Comparison of ENCODE assay signal across 8 cellular contexts in the genomic region with DNA sequence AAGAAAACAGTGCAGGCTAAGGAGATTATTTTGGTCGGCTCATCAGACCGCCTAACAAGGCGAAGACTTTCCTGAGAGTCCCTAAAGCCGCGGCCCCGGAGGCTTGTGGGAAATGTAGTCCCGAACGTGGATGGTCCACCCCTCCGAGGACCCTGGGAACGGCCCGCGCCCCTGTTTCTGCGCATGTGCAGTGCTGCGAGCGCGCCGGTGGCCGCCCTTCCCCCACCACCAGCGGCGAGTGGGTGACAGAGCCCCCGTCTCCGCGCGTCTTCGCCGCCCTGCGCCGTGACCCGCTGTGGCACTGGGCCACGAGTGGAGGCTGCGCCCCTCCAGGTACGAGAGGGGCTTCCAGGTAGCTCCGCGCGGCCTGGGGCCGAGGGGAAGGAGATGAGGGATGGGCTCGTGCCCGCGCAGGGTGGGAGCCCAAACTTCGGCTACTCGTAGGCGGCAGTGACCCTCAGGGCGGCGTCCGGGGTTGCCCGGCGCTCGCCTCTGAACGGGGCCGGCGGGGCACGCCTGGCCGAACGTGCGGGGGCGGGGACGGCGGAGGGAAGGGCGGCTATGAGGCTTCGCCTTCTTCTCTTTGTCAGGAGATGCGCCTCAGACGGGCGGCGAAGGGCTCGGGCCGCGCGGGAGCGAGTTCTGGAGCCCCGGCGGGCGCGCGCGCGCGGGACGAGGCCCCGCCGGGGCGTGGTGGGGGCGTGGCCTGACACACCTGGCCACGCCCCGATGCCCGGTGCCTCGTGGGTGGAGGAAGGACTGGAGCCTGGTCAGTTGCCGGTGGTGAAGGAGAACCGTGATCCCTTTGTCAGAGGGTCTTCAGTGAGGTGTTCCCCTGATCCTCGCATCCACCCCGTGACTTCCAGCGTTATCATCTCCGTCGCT.
A peak's percentile ranks its signal among the peaks of the same experiment; 100 is the strongest.
DNase-seq lines count a peak whose midpoint lies in the region; ATAC-seq and TF ChIP-seq lines count a peak whose summit lies in the region.

A gene (plus strand): TSS at position 214 of the 885 bp plus-strand sequence. CDS start 4,428 bp downstream, outside the sequence.

- TF ChIP-seq POLR2A in GM19099 (IDR thresholded peaks at IDR 0.05; ENCODE audit: extremely low read depth, insufficient read length, low read depth), result peak; percentile 70

- peak; percentile 82 to 84 for DNase-seq in AML-193 (lab: John Stamatoyannopoulos, UW)
- peak; percentile 67 for DNase-seq in NCI-H446 treated with DMSO at 0.1 percent for 48 hours (lab: John Stamatoyannopoulos, UW)
- peak; percentile 88 for DNase-seq in activated CD4-positive, CD25-positive, alpha-beta regulatory T cell treated with anti-CD3 and anti-CD28 coated beads, Interleukin-2, amount 50 U/mL, for 16 hours (ENCODE audit: low read depth, low spot score)
- DNase-seq in central memory CD4-positive, alpha-beta T cell, result peak; percentile 92
- peak; percentile 97 for DNase-seq in islet precursor cell
- peak; percentile 95 for DNase-seq in stimulated activated CD4-positive, alpha-beta T cell treated with anti-CD3 and anti-CD28 coated beads, Interleukin-12 subunit alpha, Interleukin-12 subunit beta, amount 100 ng/mL, for 4 hours

- ATAC-seq in HG03378 (IDR thresholded peaks at IDR 0.05; ENCODE audit: unreplicated experiment), result peak; percentile 75

Comparison
In these comparisons a context has a peak if more than half of its experiments do, and no peak if none do; other contexts are left out.
1. Peak in every context shown above with its lines: DNase-seq and ATAC-seq.